1 cellular context compared by ENCODE assay signal in genomic region chr7:45080265-45080957, GRCh38.
A peak's percentile ranks its signal among the peaks of the same experiment; 100 is the strongest.
TF ChIP-seq lines count a peak whose summit lies in the region.

No MANE protein-coding gene starts in this region.

TF ChIP-seq in HEK293, 187 proteins besides CTCF, POLR2A, EP300 and RAD21 (continued from another document):
- TF ChIP-seq ZNF513 (tag by site-specific recombination; IDR thresholded peaks at IDR 0.05) (0 out of 2 replicates have a peak, but pooled peaks have one; percentile 13), ELK4 (IDR thresholded peaks at IDR 0.05; ENCODE audit: borderline replicate concordance, low read depth, low read length) (no peak), ZNF704 (tag by site-specific recombination; IDR thresholded peaks at IDR 0.05) (no peak), ZNF776 (tag by site-specific recombination; IDR thresholded peaks at IDR 0.05; ENCODE audit: borderline replicate concordance) (no peak), ZNF274 (IDR thresholded peaks at IDR 0.05; ENCODE audit: low read length) (no peak), ZNF274 (tag by site-specific recombination; IDR thresholded peaks at IDR 0.05; ENCODE audit: borderline replicate concordance) (no peak)
